ENCODE assay signal across 10 cellular contexts in genomic region chr11:10581481-10582019, GRCh38. TPM values are rescaled to one million over a fixed set of nuclear protein-coding genes. Genes with fewer than 3 reads are reported as not detected.
DNase-seq lines count a peak whose midpoint lies in the region; ATAC-seq and TF ChIP-seq lines count a peak whose summit lies in the region.
"Had no signal": no experiment of that assay in that cellular context is flagged by ENCODE, and none has a peak within 500 bp of the region (broad histone marks: within the 10 kb centered on the region; RNA-seq: fewer than 3 reads in every experiment).

No MANE protein-coding gene starts in this region.

- POLR2A ChIA-PET in MCF 10A (lab: Yijun Ruan, JAX): interaction anchor here (0.7 kb wide), 2 partner anchors 87 to 934 kb away, joined by 3 to 4 read pairs; no protein-coding TSS in a partner anchor

- H3K4me3 ChIP-seq in MG63 (no peak overlapping the region), right lobe of liver (no peak overlapping the region), upper lobe of left lung (no peak overlapping the region)

- H3K27me3 ChIP-seq in MG63: no peaks in the 10 kb centered on the region
- no peaks in the 10 kb centered on the region for H3K27me3 ChIP-seq in right lobe of liver
- no peaks in the 10 kb centered on the region for H3K27me3 ChIP-seq in upper lobe of left lung

- H3K27ac ChIP-seq in right lobe of liver: peak overlapping the region; percentile 53 to 63 (median 60)
- peak overlapping the region; percentile 54 to 81 (median 74) for H3K27ac ChIP-seq in upper lobe of left lung
- H3K27ac ChIP-seq: WERI-Rb-1 had no signal

- DNase-seq in MG63 (peak; percentile 12), MCF 10A (ENCODE audit: unreplicated experiment) (peak; percentile 13), right lobe of liver (peak in 2 of 3 donors; percentile 50 to 70), upper lobe of left lung (peak in 1 of 2 donors; percentile 81), iPS-NIHi7 (ENCODE audit: extremely low spot score) (no peak)
- DNase-seq: activated naive CD8-positive, alpha-beta T cell treated with anti-CD3 and anti-CD28 coated beads, Interleukin-2, amount 10 ng/mL, durations not matched to agents 7 days and 5 days; NCI-H510A; WERI-Rb-1 had no signal

- no peaks in the 10 kb centered on the region for H3K9me3 Mint-ChIP-seq in MCF 10A (ENCODE audit: unreplicated experiment)
- H3K9me3 Mint-ChIP-seq: activated naive CD8-positive, alpha-beta T cell treated with anti-CD3 and anti-CD28 coated beads, Interleukin-2, amount 10 ng/mL, durations not matched to agents 7 days and 5 days had no signal

- H3K36me3 ChIP-seq in MG63: no peaks in the 10 kb centered on the region
- no peaks in the 10 kb centered on the region for H3K36me3 ChIP-seq in right lobe of liver
- H3K36me3 ChIP-seq in upper lobe of left lung: peaks cover 0 to 4% (median 0%) of the 10 kb centered on the region in 4 donors
- H3K36me3 ChIP-seq: WERI-Rb-1 had no signal

- no peaks in the 10 kb centered on the region for H3K27me3 Mint-ChIP-seq in MCF 10A (ENCODE audit: insufficient read depth, unreplicated experiment)

- H3K9me3 ChIP-seq in MG63 (no peaks in the 10 kb centered on the region), right lobe of liver (no peaks in the 10 kb centered on the region), upper lobe of left lung (no peaks in the 10 kb centered on the region)

- no peaks in the 10 kb centered on the region for H3K36me3 Mint-ChIP-seq in MCF 10A (ENCODE audit: insufficient read depth, unreplicated experiment)
- H3K36me3 Mint-ChIP-seq: activated naive CD8-positive, alpha-beta T cell treated with anti-CD3 and anti-CD28 coated beads, Interleukin-2, amount 10 ng/mL, durations not matched to agents 7 days and 5 days had no signal

- intact Hi-C loops in MCF 10A (cut with micrococcal nuclease) (no loop called here), right lobe of liver (cut with DNase I) (no loop called here)

- H3K4me1 ChIP-seq in right lobe of liver (no peaks in the 10 kb centered on the region), upper lobe of left lung (peaks cover 49 to 73% (median 62%) of the 10 kb centered on the region in 4 donors)

- H3K4me3 Mint-ChIP-seq in MCF 10A (ENCODE audit: unreplicated experiment): no peak overlapping the region
- H3K4me3 Mint-ChIP-seq: activated naive CD8-positive, alpha-beta T cell treated with anti-CD3 and anti-CD28 coated beads, Interleukin-2, amount 10 ng/mL, durations not matched to agents 7 days and 5 days had no signal

- ATAC-seq in right lobe of liver: peak; percentile 69 to 76 (median 71)
- ATAC-seq in upper lobe of left lung (ENCODE audit: low FRiP score in 2 of 2): peak; percentile 69 to 90
- no peak for ATAC-seq in HG03460 (IDR thresholded peaks at IDR 0.05; ENCODE audit: unreplicated experiment)
- ATAC-seq in HG02885 (IDR thresholded peaks at IDR 0.05; ENCODE audit: poor library complexity, unreplicated experiment): no peak

- H3K27ac Mint-ChIP-seq in MCF 10A (ENCODE audit: low read depth, unreplicated experiment): no peak overlapping the region
- H3K27ac Mint-ChIP-seq: activated naive CD8-positive, alpha-beta T cell treated with anti-CD3 and anti-CD28 coated beads, Interleukin-2, amount 10 ng/mL, durations not matched to agents 7 days and 5 days had no signal

- TF ChIP-seq EP300 in upper lobe of left lung (IDR thresholded peaks at IDR 0.05): no peak

- CTCF ChIA-PET in MCF 10A (lab: Yijun Ruan, JAX): no interaction called here

- BruUV-seq in MCF 10A (replicated peaks; lab: Mats Ljungman, UMichigan): no TSS peak

- H3K4me1 Mint-ChIP-seq in MCF 10A (ENCODE audit: insufficient read depth, unreplicated experiment): no peaks in the 10 kb centered on the region
- H3K4me1 Mint-ChIP-seq: activated naive CD8-positive, alpha-beta T cell treated with anti-CD3 and anti-CD28 coated beads, Interleukin-2, amount 10 ng/mL, durations not matched to agents 7 days and 5 days had no signal

- 34% methylated on average over 3 of the region's 4 CpGs for WGBS in right lobe of liver (ENCODE audit: insufficient coverage, low coverage, low lambda C conversion rate, missing lambda C conversion rate)
- WGBS in upper lobe of left lung, 2 donors: 50 to 63% methylated on average over 4 of the region's 4 CpGs

- TF ChIP-seq CTCF in MCF 10A (IDR thresholded peaks at IDR 0.05; ENCODE audit: unreplicated experiment) (no peak), right lobe of liver (IDR thresholded peaks at IDR 0.05) (no peak), upper lobe of left lung (IDR thresholded peaks at IDR 0.05) (no peak)

- TF ChIP-seq POLR2A in right lobe of liver (IDR thresholded peaks at IDR 0.05) (no peak), upper lobe of left lung (IDR thresholded peaks at IDR 0.05) (no peak)

RNA-seq across cellular contexts. Expression of gene LYVE1, which starts 13.1 kb away (rescaled TPM):
- not detected in 2 replicates for total RNA-seq in MG63 (2014; rRNA removed; shearing (Covaris generic); ENCODE audit: low replicate concordance)
- total RNA-seq in MCF 10A (2022): not detected in 2 replicates
- total RNA-seq in right lobe of liver: 10 to 100 TPM in 5 of 6 experiments, 1 to 10 TPM in 1; 9.3 to 60.8 (median 28.3) TPM
- 100 to 1,000 TPM in 1 of 6 donors, 10 to 100 TPM in 4, 1 to 10 TPM in 1; 5.2 to 105 (median 24.6) TPM for total RNA-seq in upper lobe of left lung
- total RNA-seq: activated naive CD8-positive, alpha-beta T cell treated with anti-CD3 and anti-CD28 coated beads, Interleukin-2, amount 10 ng/mL, durations not matched to agents 7 days and 5 days had no signal

RNA-seq across cellular contexts. Expression of gene RNF141, which starts 40.6 kb away (rescaled TPM):
- 14.7 and 19.2 TPM in 2 replicates for total RNA-seq in MG63 (2014; rRNA removed; shearing (Covaris generic); ENCODE audit: low replicate concordance)
- 28.4 and 41.8 TPM in 2 replicates for total RNA-seq in MCF 10A (2022)
- total RNA-seq in right lobe of liver: 10 to 100 TPM; 11.2 to 21.0 (median 15.1) TPM
- total RNA-seq in upper lobe of left lung: 10 to 100 TPM; 13.2 to 74.6 (median 43.1) TPM

Comparison
In these comparisons a context has a peak if more than half of its experiments do, and no peak if none do; other contexts are left out.
1. ATAC-seq: peak in right lobe of liver (4 of 4) and upper lobe of left lung (2 of 2); none in HG03460 (single experiment) and HG02885 (single experiment).